8 cellular contexts compared by ENCODE assay signal in genomic region chr11:116928102-116928777, GRCh38.
DNase-seq lines count a peak whose midpoint lies in the region; ATAC-seq and TF ChIP-seq lines count a peak whose summit lies in the region.

No MANE protein-coding gene starts in this region.

- H3K36me3 ChIP-seq in tibial nerve: peaks cover 0 to 25% (median 0%) of the 10 kb centered on the region in 3 donors
- H3K36me3 ChIP-seq in stomach: peaks cover 7 to 25% (median 21%) of the 10 kb centered on the region in 4 donors

- peaks cover 0 to 53% (median 24%) of the 10 kb centered on the region in 4 donors for H3K4me1 ChIP-seq in tibial nerve
- H3K4me1 ChIP-seq in stomach: peaks cover 13 to 54% (median 41%) of the 10 kb centered on the region in 4 donors

- no peak for TF ChIP-seq EP300 in tibial nerve (IDR thresholded peaks at IDR 0.05)
- no peak for TF ChIP-seq EP300 in stomach (IDR thresholded peaks at IDR 0.05)

- H3K4me3 ChIP-seq in tibial nerve (no peak overlapping the region), stomach (no peak overlapping the region)

- no peaks in the 10 kb centered on the region for H3K9me3 Mint-ChIP-seq in activated naive CD4-positive, alpha-beta T cell treated with anti-CD3 and anti-CD28 coated beads, Interleukin-2, amount 50 U/mL, for 24 hours

- peaks cover 2% of the 10 kb centered on the region for H3K36me3 Mint-ChIP-seq in activated naive CD4-positive, alpha-beta T cell treated with anti-CD3 and anti-CD28 coated beads, Interleukin-2, amount 50 U/mL, for 24 hours
- H3K36me3 Mint-ChIP-seq in T-helper 17 cell (ENCODE audit: low read depth): peaks cover 4% of the 10 kb centered on the region

- peak overlapping the region; percentile 90 for H3K27ac Mint-ChIP-seq in activated naive CD4-positive, alpha-beta T cell treated with anti-CD3 and anti-CD28 coated beads, Interleukin-2, amount 50 U/mL, for 24 hours
- peak overlapping the region; percentile 97 for H3K27ac Mint-ChIP-seq in T-helper 17 cell

- no peak for TF ChIP-seq POLR2A in tibial nerve (IDR thresholded peaks at IDR 0.05)
- TF ChIP-seq POLR2A in stomach (IDR thresholded peaks at IDR 0.05): no peak

- ATAC-seq in HG03066 (IDR thresholded peaks at IDR 0.05; ENCODE audit: low read depth, unreplicated experiment): peak; percentile 80
- peak; percentile 63 for ATAC-seq in T-helper 17 cell

- H3K9me3 ChIP-seq in T-helper 17 cell (ENCODE audit: control insufficient read depth, low read length, poor library complexity, severe bottlenecking) (no peaks in the 10 kb centered on the region), tibial nerve (no peaks in the 10 kb centered on the region), stomach (no peaks in the 10 kb centered on the region)

- intact Hi-C loops in stomach (cut with DNase I; ENCODE audit: low total_unique reads): no loop called here

- H3K4me3 Mint-ChIP-seq in activated naive CD4-positive, alpha-beta T cell treated with anti-CD3 and anti-CD28 coated beads, Interleukin-2, amount 50 U/mL, for 24 hours: peak overlapping the region; percentile 48
- H3K4me3 Mint-ChIP-seq in T-helper 17 cell: peak overlapping the region; percentile 66

- WGBS in tibial nerve, 2 donors: 83 to 93% methylated on average over 1 of the region's 1 CpG
- whole genome bisulfite sequencing in stomach, 5 donors: 56 to 71% (median 68%) methylated on average over 1 of the region's 1 CpG

- DNase-seq in activated naive CD4-positive, alpha-beta T cell (lab: John Stamatoyannopoulos, UW): no peak
- DNase-seq in T-helper 17 cell: peak in 1 of 3 donors; percentile 6
- DNase-seq in tibial nerve (ENCODE audit: low spot score in 2 of 2): no peak
- DNase-seq in cerebellar nuclear complex (lab: John Stamatoyannopoulos, UW): no peak
- no peak for DNase-seq in stomach
- DNase-seq in islet precursor cell: no peak

- peaks cover 96% of the 10 kb centered on the region for H3K4me1 Mint-ChIP-seq in activated naive CD4-positive, alpha-beta T cell treated with anti-CD3 and anti-CD28 coated beads, Interleukin-2, amount 50 U/mL, for 24 hours
- H3K4me1 Mint-ChIP-seq in T-helper 17 cell: peaks cover 60% of the 10 kb centered on the region

- TF ChIP-seq CTCF in tibial nerve (IDR thresholded peaks at IDR 0.05): no peak
- no peak for TF ChIP-seq CTCF in stomach (IDR thresholded peaks at IDR 0.05)

- no peaks in the 10 kb centered on the region for H3K27me3 Mint-ChIP-seq in activated naive CD4-positive, alpha-beta T cell treated with anti-CD3 and anti-CD28 coated beads, Interleukin-2, amount 50 U/mL, for 24 hours
- H3K27me3 Mint-ChIP-seq in T-helper 17 cell: no peaks in the 10 kb centered on the region

- H3K27ac ChIP-seq in tibial nerve: peak overlapping the region in 3 of 4 donors; percentile 66 to 78 (median 77)
- H3K27ac ChIP-seq in stomach: peak overlapping the region in 2 of 5 donors; percentile 15 to 69

- no peaks in the 10 kb centered on the region for H3K27me3 ChIP-seq in tibial nerve
- no peaks in the 10 kb centered on the region for H3K27me3 ChIP-seq in stomach
